Comparison of ENCODE assay signal across 28 cellular contexts in the genomic region with DNA sequence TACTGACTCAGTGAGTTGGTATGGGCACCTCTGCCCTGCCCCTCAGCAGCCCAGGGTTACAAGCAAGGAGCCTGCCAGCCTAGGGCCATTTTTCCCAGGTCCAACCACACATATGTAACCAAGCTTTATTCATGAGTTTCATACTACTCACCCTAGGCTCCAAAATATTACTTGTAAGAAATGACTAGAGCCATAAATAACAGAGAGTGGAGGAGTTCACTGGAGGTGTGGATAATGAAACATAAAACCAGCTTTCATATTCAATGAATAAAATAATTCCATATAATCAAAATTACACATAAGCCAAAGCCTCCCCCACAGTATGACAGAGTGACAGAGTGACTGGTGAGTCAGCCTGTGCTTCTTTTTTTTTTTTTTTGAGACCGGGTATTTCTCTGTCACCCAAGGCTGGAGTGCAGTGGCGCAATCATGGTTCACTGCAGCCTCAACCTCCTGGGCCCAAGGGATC.
DNase-seq lines count a peak whose midpoint lies in the region; ATAC-seq, FAIRE-seq and TF ChIP-seq lines count a peak whose summit lies in the region.
"Had no signal": no experiment of that assay in that cellular context is flagged by ENCODE, and none has a peak within 500 bp of the region (broad histone marks: within the 10 kb centered on the region; RNA-seq: fewer than 3 reads in every experiment).

No MANE protein-coding gene starts in this region.

- TF ChIP-seq RAD21 in A549 (conservative IDR thresholded peaks at IDR 0.05 in 1 of 2, IDR thresholded peaks at IDR 0.05 in 1 of 2): no peak

- POLR2A ChIA-PET in A549 (lab: Yijun Ruan, JAX): no interaction called here

- no peak overlapping the region for H3K27ac ChIP-seq in A549
- H3K27ac ChIP-seq in testis: no peak overlapping the region
- H3K27ac ChIP-seq: adrenal gland, body of pancreas, C4-2B, dorsolateral prefrontal cortex, left lung, suprapubic skin, uterus had no signal

- ATAC-seq in A549 (no peak), HG03097 (IDR thresholded peaks at IDR 0.05; ENCODE audit: low FRiP score, unreplicated experiment) (no peak)
- ATAC-seq: body of pancreas, left lung had no signal

- intact Hi-C loops in testis (cut with DNase I; ENCODE audit: low total_unique reads): no loop called here

- TF ChIP-seq CTCF in A549 (IDR thresholded peaks at IDR 0.05) (no peak), bronchial epithelial cell (IDR thresholded peaks at IDR 0.05; ENCODE audit: insufficient read depth, low read length, severe bottlenecking) (no peak), testis (IDR thresholded peaks at IDR 0.05) (no peak)

- H3K4me3 ChIP-seq in A549 (no peak overlapping the region), bronchial epithelial cell (ENCODE audit: low read depth, low read length) (no peak overlapping the region), testis (no peak overlapping the region)
- H3K4me3 ChIP-seq: adrenal gland, body of pancreas, dorsolateral prefrontal cortex, left lung, smooth muscle cell, suprapubic skin, uterus had no signal

- no peaks in the 10 kb centered on the region for H3K36me3 ChIP-seq in bronchial epithelial cell (ENCODE audit: control insufficient read depth, insufficient read depth, low read length)
- H3K36me3 ChIP-seq in testis (ENCODE audit: low read depth, missing control alignments): no peaks in the 10 kb centered on the region
- H3K36me3 ChIP-seq: adrenal gland, left lung, suprapubic skin, uterus had no signal

- H3K9me3 ChIP-seq in A549 (no peaks in the 10 kb centered on the region), testis (no peaks in the 10 kb centered on the region)
- H3K9me3 ChIP-seq: adrenal gland, body of pancreas, Caco-2, left lung, suprapubic skin, uterus had no signal

- CTCF ChIA-PET in A549 (lab: Yijun Ruan, JAX): no interaction called here

- peaks cover 10% of the 10 kb centered on the region; the same call in 1 of the 3 replicates for H3K4me1 ChIP-seq in A549
- H3K4me1 ChIP-seq in testis: no peaks in the 10 kb centered on the region
- H3K4me1 ChIP-seq: adrenal gland, body of pancreas, left lung, suprapubic skin, uterus had no signal

- no peaks in the 10 kb centered on the region for H3K27me3 ChIP-seq in bronchial epithelial cell (ENCODE audit: control insufficient read depth, insufficient read depth, low read length)
- H3K27me3 ChIP-seq in testis: no peaks in the 10 kb centered on the region
- H3K27me3 ChIP-seq: adrenal gland, body of pancreas, left lung, suprapubic skin, uterus had no signal

- 53% methylated on average over 2 of the region's 2 CpGs for WGBS in A549 (ENCODE audit: missing lambda C conversion rate)
- WGBS in testis, 2 donors: 67 to 80% methylated on average over 1 to 2 of the region's 2 CpGs

- DNase-seq in A549 (ENCODE audit: low read depth in 1 of 2, low spot score in 1 of 2) (no peak), Daoy (ENCODE audit: low read depth) (peak; percentile 35), OCI-M1 (lab: John Stamatoyannopoulos, UW) (peak; percentile 14), bronchial epithelial cell (ENCODE audit: low read depth) (peak; percentile 38), NCI-H1930 (lab: John Stamatoyannopoulos, UW) (no peak), testis (no peak), NCI-H524 treated with DMSO at 0.1 percent for 48 hours (lab: John Stamatoyannopoulos, UW) (no peak)
- DNase-seq: activated B cell treated with CpG ODN at 0.5 μM for 24 hours; activated CD4-positive, alpha-beta memory T cell treated with anti-CD3 and anti-CD28 coated beads for 36 hours; activated gamma-delta T cell treated with Interleukin-2 at 50 U/mL for 16 hours; activated T-cell treated with anti-CD3 and anti-CD28 coated beads for 4 hours; body of pancreas; Caco-2; DND-41; dorsolateral prefrontal cortex; H7; KG1; left lung; NCI-H446 treated with DMSO at 0.1 percent for 48 hours; occipital lobe; SHP77 treated with DMSO at 0.1 percent for 48 hours; T1000; uterus had no signal

- no peak for FAIRE-seq in A549 (lab: Jason Lieb, UNC)
- FAIRE-seq in bronchial epithelial cell (lab: Jason Lieb, UNC): no peak

- TF ChIP-seq POLR2A in A549 (IDR thresholded peaks at IDR 0.05; ENCODE audit: low read length) (no peak), testis (IDR thresholded peaks at IDR 0.05) (no peak)

- H3K4me2 ChIP-seq in A549: peak overlapping the region; percentile 33; the same call in 1 of the 3 replicates
- H3K4me2 ChIP-seq: smooth muscle cell had no signal

- TF ChIP-seq EP300 in A549 (IDR thresholded peaks at IDR 0.05): no peak

TF ChIP-seq in A549, 52 proteins besides CTCF, POLR2A, EP300 and RAD21:
- TF ChIP-seq RARB (CRISPR knock-in tag; IDR thresholded peaks at IDR 0.05) (no peak), HOXA7 (CRISPR knock-in tag; IDR thresholded peaks at IDR 0.05) (no peak), HEYL (CRISPR knock-in tag; IDR thresholded peaks at IDR 0.05) (no peak), FOXS1 (CRISPR knock-in tag; IDR thresholded peaks at IDR 0.05) (no peak), RNF2 (IDR thresholded peaks at IDR 0.05; ENCODE audit: borderline replicate concordance, low read depth) (no peak), MYC (IDR thresholded peaks at IDR 0.05; ENCODE audit: borderline replicate concordance, low read length) (no peak), JUN (IDR thresholded peaks at IDR 0.05) (no peak)
- TF ChIP-seq, protein P1, sequence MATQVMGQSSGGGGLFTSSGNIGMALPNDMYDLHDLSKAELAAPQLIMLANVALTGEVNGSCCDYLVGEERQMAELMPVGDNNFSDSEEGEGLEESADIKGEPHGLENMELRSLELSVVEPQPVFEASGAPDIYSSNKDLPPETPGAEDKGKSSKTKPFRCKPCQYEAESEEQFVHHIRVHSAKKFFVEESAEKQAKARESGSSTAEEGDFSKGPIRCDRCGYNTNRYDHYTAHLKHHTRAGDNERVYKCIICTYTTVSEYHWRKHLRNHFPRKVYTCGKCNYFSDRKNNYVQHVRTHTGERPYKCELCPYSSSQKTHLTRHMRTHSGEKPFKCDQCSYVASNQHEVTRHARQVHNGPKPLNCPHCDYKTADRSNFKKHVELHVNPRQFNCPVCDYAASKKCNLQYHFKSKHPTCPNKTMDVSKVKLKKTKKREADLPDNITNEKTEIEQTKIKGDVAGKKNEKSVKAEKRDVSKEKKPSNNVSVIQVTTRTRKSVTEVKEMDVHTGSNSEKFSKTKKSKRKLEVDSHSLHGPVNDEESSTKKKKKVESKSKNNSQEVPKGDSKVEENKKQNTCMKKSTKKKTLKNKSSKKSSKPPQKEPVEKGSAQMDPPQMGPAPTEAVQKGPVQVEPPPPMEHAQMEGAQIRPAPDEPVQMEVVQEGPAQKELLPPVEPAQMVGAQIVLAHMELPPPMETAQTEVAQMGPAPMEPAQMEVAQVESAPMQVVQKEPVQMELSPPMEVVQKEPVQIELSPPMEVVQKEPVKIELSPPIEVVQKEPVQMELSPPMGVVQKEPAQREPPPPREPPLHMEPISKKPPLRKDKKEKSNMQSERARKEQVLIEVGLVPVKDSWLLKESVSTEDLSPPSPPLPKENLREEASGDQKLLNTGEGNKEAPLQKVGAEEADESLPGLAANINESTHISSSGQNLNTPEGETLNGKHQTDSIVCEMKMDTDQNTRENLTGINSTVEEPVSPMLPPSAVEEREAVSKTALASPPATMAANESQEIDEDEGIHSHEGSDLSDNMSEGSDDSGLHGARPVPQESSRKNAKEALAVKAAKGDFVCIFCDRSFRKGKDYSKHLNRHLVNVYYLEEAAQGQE (IDR thresholded peaks at IDR 0.05): no peak

Comparison
In these comparisons a context has a peak if more than half of its experiments do, and no peak if none do; other contexts are left out.
1. DNase-seq: peak in Daoy (single experiment), OCI-M1 (single experiment) and bronchial epithelial cell (single experiment); none in A549 (0 of 2), NCI-H1930 (0 of 2), testis (single experiment) and NCI-H524 treated with DMSO at 0.1 percent for 48 hours (single experiment).